In genomic region chr6:78629836-78630235, GRCh38 we compare ENCODE assay signal across 13 cellular contexts.
"Had no signal": no experiment of that assay in that cellular context is flagged by ENCODE, and none has a peak within 500 bp of the region (broad histone marks: within the 10 kb centered on the region; RNA-seq: fewer than 3 reads in every experiment).

No MANE protein-coding gene starts in this region.

- H3K27ac ChIP-seq: epithelial cell of prostate, tibial nerve, vagina had no signal

- H3K4me3 Mint-ChIP-seq: activated CD8-positive, alpha-beta memory T cell treated with anti-CD3 and anti-CD28 coated beads, Interleukin-2, amount 10 ng/mL, durations not matched to agents 7 days and 5 days; activated T-cell treated with anti-CD3 and anti-CD28 coated beads, Interleukin-2, amount 50 U/mL, for 24 hours; nephron progenitor cell; T-helper 17 cell had no signal

- H3K36me3 Mint-ChIP-seq: activated CD8-positive, alpha-beta memory T cell treated with anti-CD3 and anti-CD28 coated beads, Interleukin-2, amount 10 ng/mL, durations not matched to agents 7 days and 5 days; activated naive CD4-positive, alpha-beta T cell treated with anti-CD3 and anti-CD28 coated beads, Interleukin-2, amount 50 U/mL, for 72 hours had no signal

- H3K4me2 ChIP-seq: smooth muscle cell had no signal

- H3K27me3 ChIP-seq: tibial nerve, vagina had no signal

- H3K4me1 ChIP-seq: tibial nerve, vagina had no signal

- H3K4me1 Mint-ChIP-seq: activated CD8-positive, alpha-beta memory T cell treated with anti-CD3 and anti-CD28 coated beads, Interleukin-2, amount 10 ng/mL, durations not matched to agents 7 days and 5 days; nephron progenitor cell; T-helper 17 cell had no signal

- H3K27ac Mint-ChIP-seq: activated CD8-positive, alpha-beta memory T cell treated with anti-CD3 and anti-CD28 coated beads, Interleukin-2, amount 10 ng/mL, durations not matched to agents 7 days and 5 days; activated naive CD4-positive, alpha-beta T cell treated with anti-CD3 and anti-CD28 coated beads, Interleukin-2, amount 50 U/mL, for 72 hours; activated T-cell treated with anti-CD3 and anti-CD28 coated beads, Interleukin-2, amount 50 U/mL, for 24 hours; nephron progenitor cell; T-helper 17 cell had no signal

- H3K9me3 ChIP-seq: tibial nerve, vagina had no signal

- H3K4me3 ChIP-seq: smooth muscle cell had no signal

- DNase-seq: activated CD8-positive, alpha-beta memory T cell treated with anti-CD3 and anti-CD28 coated beads, Interleukin-2, amount 10 ng/mL, durations not matched to agents 7 days and 5 days; activated effector memory CD4-positive, alpha-beta T cell treated with Interleukin-2 at 50 U/mL for 16 hours; activated T-cell treated with anti-CD3 and anti-CD28 coated beads, Interleukin-2, amount 50 U/mL, for 24 hours; left ventricle myocardium superior; nephron progenitor cell; T-helper 17 cell had no signal

- ATAC-seq: activated CD8-positive, alpha-beta memory T cell treated with anti-CD3 and anti-CD28 coated beads, Interleukin-2, amount 10 ng/mL, durations not matched to agents 7 days and 5 days; activated naive CD4-positive, alpha-beta T cell treated with anti-CD3 and anti-CD28 coated beads, Interleukin-2, amount 50 U/mL, for 72 hours; left ventricle myocardium superior; T-helper 17 cell had no signal

- H3K9me3 Mint-ChIP-seq: activated naive CD4-positive, alpha-beta T cell treated with anti-CD3 and anti-CD28 coated beads, Interleukin-2, amount 50 U/mL, for 72 hours; nephron progenitor cell had no signal

- H3K36me3 ChIP-seq: tibial nerve, vagina had no signal

- FAIRE-seq: colon, islet of Langerhans had no signal
